ENCODE assay signal across 9 cellular contexts in the genomic region with DNA sequence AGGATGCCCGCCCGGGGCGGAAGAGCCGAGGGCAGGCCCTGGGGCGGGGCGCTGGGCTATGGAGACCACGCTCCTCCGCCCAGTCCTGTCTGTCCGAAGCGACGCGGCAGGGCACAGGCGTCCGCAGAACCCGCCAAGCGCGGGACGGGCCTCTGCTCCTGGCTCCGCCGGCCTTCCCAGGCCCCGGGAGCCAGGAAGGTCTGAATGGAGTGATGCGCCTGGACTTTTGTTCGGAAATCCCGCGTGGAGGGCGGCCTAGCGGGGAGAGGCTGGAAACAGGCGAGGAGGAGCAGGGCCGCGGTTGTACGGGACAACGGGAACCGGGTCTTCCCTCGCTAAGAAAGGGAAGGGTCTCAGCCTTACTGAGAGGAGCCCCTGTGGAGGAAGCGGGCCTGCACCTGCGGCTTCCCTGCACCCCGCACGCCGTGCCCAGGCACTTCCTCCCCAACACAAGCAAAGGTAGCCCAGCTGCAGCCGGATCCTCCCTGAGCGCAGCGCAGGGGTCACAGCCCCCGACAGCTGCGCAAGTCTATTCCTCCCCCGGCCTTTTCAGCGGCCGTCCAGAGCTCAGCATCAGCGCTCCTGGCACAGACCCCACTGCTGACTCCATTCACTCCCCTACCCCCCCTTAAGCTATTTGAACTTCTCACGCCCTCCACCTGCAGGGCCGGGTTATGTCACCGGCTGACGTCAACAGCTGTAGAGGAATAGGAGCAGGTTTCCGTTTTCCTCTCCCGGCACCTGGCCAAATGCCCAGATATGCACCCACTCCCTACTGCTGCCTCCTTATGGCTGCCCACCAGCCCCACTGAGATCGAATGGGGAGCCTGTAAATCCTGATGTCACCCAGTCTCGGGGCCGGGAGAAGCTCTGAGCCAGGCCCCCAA.
DNase-seq lines count a peak whose midpoint lies in the region; ATAC-seq, FAIRE-seq and TF ChIP-seq lines count a peak whose summit lies in the region.
"Had no signal": no experiment of that assay in that cellular context is flagged by ENCODE, and none has a peak within 500 bp of the region (broad histone marks: within the 10 kb centered on the region; RNA-seq: fewer than 3 reads in every experiment).

No MANE protein-coding gene starts in this region.

- POLR2A ChIA-PET in activated CD8-positive, alpha-beta T cell treated with anti-CD3 and anti-CD28 coated beads, Interleukin-2, amount 10 ng/mL, durations not matched to agents 7 days and 5 days (lab: Charles Lee): interaction anchor here (0.6 kb wide), 1 partner anchor 14 kb away, joined by 3 read pairs; no protein-coding TSS in a partner anchor

- H3K27me3 ChIP-seq in left ventricle myocardium inferior (ENCODE audit: low read depth) (peaks cover 97% of the 10 kb centered on the region), sigmoid colon (peaks cover 11 to 51% (median 34%) of the 10 kb centered on the region in 3 donors)

- WGBS in sigmoid colon, 2 donors: 3 to 6% methylated on average over 57 of the region's 57 CpGs

- H3K9me3 ChIP-seq in left ventricle myocardium inferior (replicated peaks) (no peaks in the 10 kb centered on the region), sigmoid colon (no peaks in the 10 kb centered on the region)

- no peaks in the 10 kb centered on the region for H3K36me3 Mint-ChIP-seq in activated CD8-positive, alpha-beta T cell treated with anti-CD3 and anti-CD28 coated beads, Interleukin-2, amount 10 ng/mL, durations not matched to agents 7 days and 5 days (ENCODE audit: low read depth)

- TF ChIP-seq CTCF in left ventricle myocardium inferior (IDR thresholded peaks at IDR 0.05; ENCODE audit: borderline replicate concordance) (no peak), sigmoid colon (IDR thresholded peaks at IDR 0.05) (no peak)

- no peak for TF ChIP-seq EP300 in Ishikawa (IDR thresholded peaks at IDR 0.05; ENCODE audit: borderline replicate concordance)
- no peak for TF ChIP-seq EP300 in sigmoid colon (IDR thresholded peaks at IDR 0.05)

- intact Hi-C loops in left ventricle myocardium inferior (cut with micrococcal nuclease): no loop called here
- intact Hi-C loops in sigmoid colon (cut with DNase I): no loop called here

- H3K4me3 ChIP-seq in left ventricle myocardium inferior (peak overlapping the region; percentile 54), sigmoid colon (peak overlapping the region in 1 of 4 donors; percentile 24)

- no peak for TF ChIP-seq RAD21 in Ishikawa (IDR thresholded peaks at IDR 0.05; ENCODE audit: low read depth)

- H3K27ac ChIP-seq in left ventricle myocardium inferior (replicated peaks) (no peak overlapping the region), sigmoid colon (no peak overlapping the region)

- peak; percentile 63 for ATAC-seq in activated CD8-positive, alpha-beta T cell treated with anti-CD3 and anti-CD28 coated beads, Interleukin-2, amount 10 ng/mL, durations not matched to agents 7 days and 5 days
- ATAC-seq in GM18511 (IDR thresholded peaks at IDR 0.05; ENCODE audit: unreplicated experiment): no peak
- ATAC-seq in GM21360 (IDR thresholded peaks at IDR 0.05; ENCODE audit: unreplicated experiment): no peak

- no peak for FAIRE-seq in HTR-8/SVneo (lab: Jason Lieb, UNC)
- FAIRE-seq: astrocyte had no signal

- no peak for TF ChIP-seq POLR2A in sigmoid colon (IDR thresholded peaks at IDR 0.05)

- CTCF ChIA-PET in activated CD8-positive, alpha-beta T cell treated with anti-CD3 and anti-CD28 coated beads, Interleukin-2, amount 10 ng/mL, durations not matched to agents 7 days and 5 days (lab: Charles Lee): interaction anchor here (1.1 to 1.2 kb wide), 2 partner anchors 10 to 269 kb away, joined by 3 read pairs; no protein-coding TSS in a partner anchor

- peak; percentile 35 for DNase-seq in activated CD8-positive, alpha-beta T cell treated with anti-CD3 and anti-CD28 coated beads, Interleukin-2, amount 10 ng/mL, durations not matched to agents 7 days and 5 days
- no peak for DNase-seq in left ventricle myocardium inferior
- DNase-seq in sigmoid colon: peak; percentile 69
- DNase-seq in NK-92 treated with Interleukin-12 subunit alpha and Interleukin-12 subunit beta, amount 100 ng/mL, for 24 hours (lab: John Stamatoyannopoulos, UW): no peak
- DNase-seq in HTR-8/SVneo (ENCODE audit: insufficient read length, low spot score): no peak

- H3K27ac Mint-ChIP-seq in activated CD8-positive, alpha-beta T cell treated with anti-CD3 and anti-CD28 coated beads, Interleukin-2, amount 10 ng/mL, durations not matched to agents 7 days and 5 days: no peak overlapping the region

- H3K4me1 ChIP-seq in left ventricle myocardium inferior: peaks cover 15% of the 10 kb centered on the region
- H3K4me1 ChIP-seq in sigmoid colon: peaks cover 0 to 16% (median 13%) of the 10 kb centered on the region in 4 donors

- H3K36me3 ChIP-seq in left ventricle myocardium inferior (no peaks in the 10 kb centered on the region), sigmoid colon (no peaks in the 10 kb centered on the region)

- H3K27me3 Mint-ChIP-seq in activated CD8-positive, alpha-beta T cell treated with anti-CD3 and anti-CD28 coated beads, Interleukin-2, amount 10 ng/mL, durations not matched to agents 7 days and 5 days (ENCODE audit: low read depth): peaks cover 9% of the 10 kb centered on the region

- H3K4me3 Mint-ChIP-seq in activated CD8-positive, alpha-beta T cell treated with anti-CD3 and anti-CD28 coated beads, Interleukin-2, amount 10 ng/mL, durations not matched to agents 7 days and 5 days: peak overlapping the region; percentile 66

- peaks cover 12% of the 10 kb centered on the region for H3K4me1 Mint-ChIP-seq in activated CD8-positive, alpha-beta T cell treated with anti-CD3 and anti-CD28 coated beads, Interleukin-2, amount 10 ng/mL, durations not matched to agents 7 days and 5 days (ENCODE audit: low read depth)

- no peaks in the 10 kb centered on the region for H3K9me3 Mint-ChIP-seq in activated CD8-positive, alpha-beta T cell treated with anti-CD3 and anti-CD28 coated beads, Interleukin-2, amount 10 ng/mL, durations not matched to agents 7 days and 5 days (ENCODE audit: insufficient read depth)

TF ChIP-seq in Ishikawa, 13 proteins besides CTCF, POLR2A, EP300 and RAD21:
- TF ChIP-seq NFIC (IDR thresholded peaks at IDR 0.05) (peak; percentile 48), TAF1 (IDR thresholded peaks at IDR 0.05; ENCODE audit: low read depth) (no peak), CREB1 (IDR thresholded peaks at IDR 0.05; ENCODE audit: low read depth) (peak; percentile 62)
TF ChIP-seq in Ishikawa: peak in this region for 2.

Comparison
In these comparisons a context has a peak if more than half of its experiments do, and no peak if none do; other contexts are left out.
1. DNase-seq: peak in activated CD8-positive, alpha-beta T cell treated with anti-CD3 and anti-CD28 coated beads, Interleukin-2, amount 10 ng/mL, durations not matched to agents 7 days and 5 days (single experiment) and sigmoid colon (single experiment); none in left ventricle myocardium inferior (single experiment), NK-92 treated with Interleukin-12 subunit alpha and Interleukin-12 subunit beta, amount 100 ng/mL, for 24 hours (single experiment) and HTR-8/SVneo (single experiment).